In genomic region chr11:60756307-60757032, GRCh38 we compare ENCODE assay signal across 9 cellular contexts. TPM values are rescaled to one million over a fixed set of nuclear protein-coding genes. Genes with fewer than 3 reads are reported as not detected.
A peak's percentile ranks its signal among the peaks of the same experiment; 100 is the strongest.
DNase-seq lines count a peak whose midpoint lies in the region; ATAC-seq and TF ChIP-seq lines count a peak whose summit lies in the region.
"Had no signal": no experiment of that assay in that cellular context is flagged by ENCODE, and none has a peak within 500 bp of the region (broad histone marks: within the 10 kb centered on the region; RNA-seq: fewer than 3 reads in every experiment).

Gene MS4A15 (plus strand): TSS chr11:60756867. CDS start chr11:60763734, 6,867 bp downstream.

- peak; percentile 25 for DNase-seq in NCI-H1092 treated with DMSO at 0.1 percent for 48 hours (lab: John Stamatoyannopoulos, UW)
- DNase-seq in NCI-H1092 (lab: John Stamatoyannopoulos, UW) = no peak
- DNase-seq in NCI-H2029 (lab: John Stamatoyannopoulos, UW) = peak; percentile 88
- peak; percentile 62 for DNase-seq in choroid plexus epithelial cell (ENCODE audit: low read depth)
- no peak for DNase-seq in progenitor cell of endocrine pancreas (ENCODE audit: low spot score, unreplicated experiment)
- no peak for DNase-seq in ovary

- H3K27me3 Mint-ChIP-seq in progenitor cell of endocrine pancreas = peaks cover 17% of the 10 kb centered on the region

- ATAC-seq in HG03095 (IDR thresholded peaks at IDR 0.05; ENCODE audit: unreplicated experiment) = no peak
- ATAC-seq in GM18907 (IDR thresholded peaks at IDR 0.05; ENCODE audit: unreplicated experiment) = no peak

- no peak within 1 kb of the TSS for H3K4me3 ChIP-seq in choroid plexus epithelial cell (ENCODE audit: low read depth, low read length)
- H3K4me3 ChIP-seq in ovary = no peak within 1 kb of the TSS

- 58 to 84% (median 74%) methylated on average over 14 of the region's 14 CpGs for WGBS in ovary, 3 donors

- TF ChIP-seq POLR2A in ovary (IDR thresholded peaks at IDR 0.05) = no peak

- peaks cover 5% of the 10 kb centered on the region for H3K4me1 Mint-ChIP-seq in progenitor cell of endocrine pancreas (ENCODE audit: low read depth)

- TF ChIP-seq EP300 in ovary (IDR thresholded peaks at IDR 0.05) = no peak

- no peaks in the 10 kb centered on the region for H3K36me3 Mint-ChIP-seq in progenitor cell of endocrine pancreas (ENCODE audit: insufficient read depth)
- H3K36me3 Mint-ChIP-seq: brain had no signal

- peaks cover 3% of the 10 kb centered on the region for H3K9me3 Mint-ChIP-seq in progenitor cell of endocrine pancreas (ENCODE audit: low read depth)

- no peaks in the 10 kb centered on the region for H3K27me3 ChIP-seq in ovary

- no peak within 1 kb of the TSS for H3K27ac ChIP-seq in ovary

- intact Hi-C loops in ovary (cut with DNase I) = no loop called here

- H3K36me3 ChIP-seq in ovary = no peaks in the 10 kb centered on the region

- TF ChIP-seq CTCF in choroid plexus epithelial cell (conservative IDR thresholded peaks at IDR 0.05; ENCODE audit: low read depth, low read length) = peak; percentile 54
- peak; percentile 61 for TF ChIP-seq CTCF in progenitor cell of endocrine pancreas (IDR thresholded peaks at IDR 0.05; ENCODE audit: unreplicated experiment)
- TF ChIP-seq CTCF in ovary (IDR thresholded peaks at IDR 0.05) = no peak

- H3K27ac Mint-ChIP-seq in progenitor cell of endocrine pancreas = no peak within 1 kb of the TSS
- H3K27ac Mint-ChIP-seq: brain had no signal

- no peaks in the 10 kb centered on the region for H3K9me3 ChIP-seq in ovary

- H3K4me3 Mint-ChIP-seq in progenitor cell of endocrine pancreas (ENCODE audit: low read depth) = no peak within 1 kb of the TSS
- H3K4me3 Mint-ChIP-seq: brain had no signal

- H3K4me1 ChIP-seq in ovary (ENCODE audit: insufficient read depth) = no peaks in the 10 kb centered on the region

RNA-seq across cellular contexts. Expression of gene MS4A15, which starts in this region (rescaled TPM):
- not detected in 2 replicates for total RNA-seq in progenitor cell of endocrine pancreas
- 1 to 10 TPM in 1 of 7 donors, under 1 TPM in 1, not detected in 5; 0.33 to 1.1 TPM for total RNA-seq in ovary
- polyA plus RNA-seq in ovary = under 1 TPM in 1 of 2 donors, not detected in 1; 0.15 TPM

Comparison
In these comparisons a context has a peak if more than half of its experiments do, and no peak if none do; other contexts are left out.
1. DNase-seq: peak in NCI-H1092 treated with DMSO at 0.1 percent for 48 hours (single experiment), NCI-H2029 (single experiment) and choroid plexus epithelial cell (single experiment); none in NCI-H1092 (single experiment), progenitor cell of endocrine pancreas (single experiment) and ovary (0 of 5).
2. CTCF ChIP-seq: peak in choroid plexus epithelial cell (single experiment) and progenitor cell of endocrine pancreas (single experiment); none in ovary (0 of 3).